Comparison of ENCODE assay signal across 8 cellular contexts in genomic region chr17:41734139-41734948, GRCh38. TPM values are rescaled to one million over a fixed set of nuclear protein-coding genes. Genes with fewer than 3 reads are reported as not detected.
DNase-seq lines count a peak whose midpoint lies in the region; ATAC-seq and TF ChIP-seq lines count a peak whose summit lies in the region.

HAP1 (minus strand) TSS chr17:41734643; CDS start chr17:41734634, 9 bp downstream.

- H3K4me3 Mint-ChIP-seq in CD8-positive, alpha-beta T cell: peak within 1 kb of the TSS; percentile 35

- peaks cover 43% of the 10 kb centered on the region for H3K27me3 Mint-ChIP-seq in CD8-positive, alpha-beta T cell (ENCODE audit: low read depth)

- H3K4me1 Mint-ChIP-seq in CD8-positive, alpha-beta T cell (ENCODE audit: low read depth): peaks cover 5% of the 10 kb centered on the region

- no peaks in the 10 kb centered on the region for H3K36me3 ChIP-seq in CD8-positive, alpha-beta T cell (ENCODE audit: insufficient read depth, low read length)
- H3K36me3 ChIP-seq in iPS-15b (ENCODE audit: control insufficient read depth, insufficient read depth, low read length): no peaks in the 10 kb centered on the region

- no peak within 1 kb of the TSS for H3K27ac ChIP-seq in CD8-positive, alpha-beta T cell (ENCODE audit: low read depth, low read length)
- H3K27ac ChIP-seq in skin epidermis: peak within 1 kb of the TSS in 1 of 21 experiments; percentile 30

- DNase-seq in CD8-positive, alpha-beta T cell: no peak
- DNase-seq in NCI-H146 (lab: John Stamatoyannopoulos, UW) (peak; percentile 42), astrocyte of the hippocampus (ENCODE audit: low read depth, low spot score) (peak; percentile 65), AML-193 (lab: John Stamatoyannopoulos, UW) (no peak), NAMALWA (ENCODE audit: low spot score) (no peak)

- no peak within 1 kb of the TSS for H3K27ac Mint-ChIP-seq in CD8-positive, alpha-beta T cell

- no peak for ATAC-seq in CD8-positive, alpha-beta T cell
- ATAC-seq in GM21528 (IDR thresholded peaks at IDR 0.05; ENCODE audit: low FRiP score, unreplicated experiment): no peak

- H3K9me3 ChIP-seq in CD8-positive, alpha-beta T cell (ENCODE audit: low read length): no peaks in the 10 kb centered on the region
- H3K9me3 ChIP-seq in iPS-15b (ENCODE audit: control insufficient read depth, insufficient read depth, low read length): no peaks in the 10 kb centered on the region

- H3K4me3 ChIP-seq in CD8-positive, alpha-beta T cell (ENCODE audit: low read depth, low read length): no peak within 1 kb of the TSS
- peak within 1 kb of the TSS; percentile 59 for H3K4me3 ChIP-seq in iPS-15b (ENCODE audit: low read depth, low read length)
- H3K4me3 ChIP-seq in skin epidermis: peak within 1 kb of the TSS in 6 of 7 experiments; percentile 11 to 45 (median 32)

- H3K27me3 ChIP-seq in CD8-positive, alpha-beta T cell (ENCODE audit: insufficient read depth, low read length): peaks cover 12% of the 10 kb centered on the region
- H3K27me3 ChIP-seq in iPS-15b (ENCODE audit: control insufficient read depth, insufficient read depth, low read length): peaks cover 62% of the 10 kb centered on the region

- peaks cover 10% of the 10 kb centered on the region for H3K4me1 ChIP-seq in CD8-positive, alpha-beta T cell (ENCODE audit: insufficient read depth, low read length)
- H3K4me1 ChIP-seq in iPS-15b (ENCODE audit: control insufficient read depth, insufficient read depth, low read length): peaks cover 4% of the 10 kb centered on the region

- no peaks in the 10 kb centered on the region for H3K36me3 Mint-ChIP-seq in CD8-positive, alpha-beta T cell

- POLR2A ChIA-PET in CD8-positive, alpha-beta T cell (lab: Charles Lee): no interaction called here

- intact Hi-C loops in CD8-positive, alpha-beta T cell (cut with DNase I, micrococcal nuclease): loop anchor here in 1 of 2 experiments (10.0 kb wide), 1 partner anchor 380 kb away; the partner anchor contains the start of gene DHX58

- peak within 1 kb of the TSS; percentile 91 for H3K9ac ChIP-seq in iPS-15b (ENCODE audit: low read depth, low read length)

- CTCF ChIA-PET in CD8-positive, alpha-beta T cell (lab: Charles Lee): interaction anchor here (4.9 kb wide), 1 partner anchor 67 kb away, joined by 60 read pairs; no protein-coding TSS in a partner anchor

- no peaks in the 10 kb centered on the region for H3K9me3 Mint-ChIP-seq in CD8-positive, alpha-beta T cell

- TF ChIP-seq CTCF in CD8-positive, alpha-beta T cell (IDR thresholded peaks at IDR 0.05): no peak

RNA-seq across cellular contexts. Expression of gene HAP1, which starts in this region (rescaled TPM):
- not detected for total RNA-seq in CD8-positive, alpha-beta T cell

Comparison
In these comparisons a context has a peak if more than half of its experiments do, and no peak if none do; other contexts are left out.
1. DNase-seq: peak in NCI-H146 (single experiment) and astrocyte of the hippocampus (single experiment); none in CD8-positive, alpha-beta T cell (0 of 7), AML-193 (0 of 2) and NAMALWA (single experiment).